8 cellular contexts compared by ENCODE assay signal in genomic region chr20:35741892-35742740, GRCh38. TPM values are rescaled to one million over a fixed set of nuclear protein-coding genes. Genes with fewer than 3 reads are reported as not detected.
A peak's percentile ranks its signal among the peaks of the same experiment; 100 is the strongest.
DNase-seq lines count a peak whose midpoint lies in the region; ATAC-seq and TF ChIP-seq lines count a peak whose summit lies in the region.

RBM39 (minus strand) TSS chr20:35742260; CDS start chr20:35740874, 1,386 bp downstream.

- H3K27ac ChIP-seq in heart left ventricle (peak within 1 kb of the TSS; percentile 96 to 100 (median 99)), upper lobe of left lung (peak within 1 kb of the TSS; percentile 98 to 100 (median 99))

- peak; percentile 73 to 86 for TF ChIP-seq POLR2A in heart left ventricle (IDR thresholded peaks at IDR 0.05)
- peak; percentile 92 to 98 (median 94) for TF ChIP-seq POLR2A in upper lobe of left lung (IDR thresholded peaks at IDR 0.05)

- intact Hi-C loops in T-helper 1 cell treated with Interleukin-12 subunit alpha and Interleukin-12 subunit beta and Interleukin-4 antibody, amounts not matched to agents 30 ng/mL and 1 ng/mL, for 36 hours (cut with micrococcal nuclease): loop anchor here (1.0 to 10.0 kb wide), 16 partner anchors 29 to 1437 kb away; partner anchors contain the start of genes ACSS2, CEP250, CPNE1 and EDEM2
- intact Hi-C loops in heart left ventricle (cut with DNase I) (loop anchor here in 7 of 10 donors (1.0 to 10.0 kb wide), 6 partner anchors 29 to 145 kb away; partner anchors contain the start of genes NFS1 (in 1 of the 7), ROMO1 (in 1 of the 7) and SPAG4 (in 1 of the 7)), posterior cingulate gyrus (cut with DNase I) (loop anchor here (2.0 to 10.0 kb wide), 2 partner anchors 27 to 143 kb away; no protein-coding TSS in a partner anchor)

- peak in 1 of 4 donors; percentile 84 for TF ChIP-seq EP300 in upper lobe of left lung (IDR thresholded peaks at IDR 0.05)

- DNase-seq in GM13976 (ENCODE audit: low spot score): peak; percentile 94
- peak; percentile 100 for DNase-seq in NCI-H146 treated with DMSO at 0.1 percent for 48 hours (lab: John Stamatoyannopoulos, UW; ENCODE audit: unreplicated experiment)
- peak; percentile 100 for DNase-seq in amniotic epithelial cell (ENCODE audit: low read depth)
- DNase-seq in heart left ventricle: peak; percentile 100
- DNase-seq in posterior cingulate gyrus: peak; percentile 97 to 100 (median 99)
- peak; percentile 94 to 99 for DNase-seq in upper lobe of left lung

- TF ChIP-seq CTCF in GM13976 (IDR thresholded peaks at IDR 0.05; ENCODE audit: borderline replicate concordance, control extremely low read depth, extremely low read depth, insufficient read depth, missing control alignments) (peak; percentile 37), heart left ventricle (IDR thresholded peaks at IDR 0.05) (peak; percentile 19 to 74 (median 46)), upper lobe of left lung (IDR thresholded peaks at IDR 0.05) (peak; percentile 21 to 63 (median 54))

- peak; percentile 81 for ATAC-seq in HG02870 (IDR thresholded peaks at IDR 0.05; ENCODE audit: unreplicated experiment)
- ATAC-seq in heart left ventricle: peak; percentile 93 to 97 (median 96)
- peak; percentile 95 to 98 for ATAC-seq in upper lobe of left lung (ENCODE audit: low FRiP score in 2 of 2)

- H3K27me3 ChIP-seq in heart left ventricle (no peaks in the 10 kb centered on the region), upper lobe of left lung (no peaks in the 10 kb centered on the region)

- H3K36me3 ChIP-seq in heart left ventricle (peaks cover 0 to 38% (median 36%) of the 10 kb centered on the region in 9 donors), upper lobe of left lung (peaks cover 15 to 36% (median 25%) of the 10 kb centered on the region in 4 donors)

- H3K9me3 ChIP-seq in heart left ventricle (no peaks in the 10 kb centered on the region), upper lobe of left lung (no peaks in the 10 kb centered on the region)

- H3K4me3 ChIP-seq in heart left ventricle: peak within 1 kb of the TSS; percentile 62 to 91 (median 78)
- H3K4me3 ChIP-seq in upper lobe of left lung: peak within 1 kb of the TSS; percentile 64 to 86 (median 77)

- WGBS in heart left ventricle, 4 donors: 0% methylated on average over 54 to 66 of the region's 66 CpGs
- 0 to 1% methylated on average over 39 to 66 of the region's 66 CpGs for WGBS in upper lobe of left lung, 2 donors

- in situ Hi-C loops in GM13976 (cut with MboI; ENCODE audit: low sequenced_read_pairs, unreplicated experiment): no loop called here

- H3K4me1 ChIP-seq in heart left ventricle: peaks cover 7 to 56% (median 34%) of the 10 kb centered on the region in 12 donors
- H3K4me1 ChIP-seq in upper lobe of left lung: peaks cover 36 to 49% (median 43%) of the 10 kb centered on the region in 4 donors

RNA-seq across cellular contexts. Expression of gene RBM39, which starts in this region (rescaled TPM):
- total RNA-seq in T-helper 1 cell treated with Interleukin-12 subunit alpha and Interleukin-12 subunit beta and Interleukin-4 antibody, amounts not matched to agents 30 ng/mL and 1 ng/mL, for 36 hours: 387 and 394 TPM in 2 replicates
- total RNA-seq in heart left ventricle: 100 to 1,000 TPM in 7 of 9 donors, 10 to 100 TPM in 2; 72.6 to 147 (median 112) TPM
- polyA plus RNA-seq in heart left ventricle: 100 to 1,000 TPM in 1 of 2 donors, 10 to 100 TPM in 1; 90.4 to 165 TPM
- 100 to 1,000 TPM; 220 to 925 (median 266) TPM for total RNA-seq in upper lobe of left lung

Comparison
In these comparisons a context has a peak if more than half of its experiments do, and no peak if none do; other contexts are left out.
1. Peak in every context shown above with its lines: DNase-seq, ATAC-seq, H3K4me3 ChIP-seq and H3K27ac ChIP-seq.